Comparison of ENCODE assay signal across 8 cellular contexts in genomic region chr5:671459-672328, GRCh38. TPM values are rescaled to one million over a fixed set of nuclear protein-coding genes. Genes with fewer than 3 reads are reported as not detected.
DNase-seq lines count a peak whose midpoint lies in the region; ATAC-seq, FAIRE-seq and TF ChIP-seq lines count a peak whose summit lies in the region.

No MANE protein-coding gene starts in this region.

- H3K79me2 ChIP-seq in GM12878 (ENCODE audit: control insufficient read depth, insufficient read depth, low read length), result no peaks in the 10 kb centered on the region

- SMC1A ChIA-PET in GM12878 (lab: Charles Lee; ENCODE audit: uncharacterized antibody, unreplicated experiment), result no interaction called here

- in situ Hi-C loops in GM12878 (cut with MboI), result loop anchor here (5.0 kb wide), 1 partner anchor 231 kb away; no protein-coding TSS in a partner anchor

- 55% methylated on average over 25 of the region's 27 CpGs for WGBS in GM12878 (ENCODE audit: insufficient coverage, insufficient replicate concordance, low lambda C conversion rate, missing lambda C conversion rate)

- RAD21 ChIA-PET in GM12878 (lab: Charles Lee; ENCODE audit: unreplicated experiment), result interaction anchor here (1.3 kb wide), 1 partner anchor 232 kb away, joined by 5 read pairs; no protein-coding TSS in a partner anchor

- no peak overlapping the region for H3K4me2 ChIP-seq in GM12878 (ENCODE audit: control insufficient read depth, insufficient read depth)
- H3K4me2 ChIP-seq in skeletal muscle satellite cell (ENCODE audit: low read length), result peak overlapping the region; percentile 96

- H3K9ac ChIP-seq in GM12878 (ENCODE audit: control insufficient read depth, insufficient read depth, low read length) (no peak overlapping the region), skeletal muscle satellite cell (ENCODE audit: low read depth, low read length) (peak overlapping the region; percentile 21)

- intact Hi-C loops in GM12878 (cut with micrococcal nuclease; ENCODE audit: unreplicated experiment), result loop anchor here (2.0 kb wide), 1 partner anchor 231 kb away; no protein-coding TSS in a partner anchor

- POLR2A ChIA-PET in GM12878 (lab: Charles Lee), result no interaction called here

- H3K4me1 ChIP-seq in GM12878 (ENCODE audit: control insufficient read depth, insufficient read depth, low read length) (no peaks in the 10 kb centered on the region), skeletal muscle satellite cell (ENCODE audit: control insufficient read depth, insufficient read depth, low read length) (peaks cover 17% of the 10 kb centered on the region)

- no peak for TF ChIP-seq EP300 in GM12878 (IDR thresholded peaks at IDR 0.05; ENCODE audit: borderline replicate concordance in 1 of 2, control insufficient read depth in 1 of 2, low read depth in 2 of 2, low read length in 2 of 2)

- TF ChIP-seq RAD21 in GM12878 (IDR thresholded peaks at IDR 0.05; ENCODE audit: insufficient read depth, low read depth, low read length), result peak; percentile 90

- TF ChIP-seq CTCF in GM12878 (IDR thresholded peaks at IDR 0.05 in 2 of 3, conservative IDR thresholded peaks at IDR 0.05 in 1 of 3; ENCODE audit: control insufficient read depth in 2 of 3, extremely low read depth in 1 of 3, insufficient read depth in 1 of 3, low read depth in 3 of 3, low read length in 3 of 3), result peak; percentile 83 to 91 (median 86)

- no peak overlapping the region for H2AFZ ChIP-seq in GM12878 (ENCODE audit: control insufficient read depth, low read depth, low read length)

- no peaks in the 10 kb centered on the region for H3K9me3 ChIP-seq in GM12878 (replicated peaks; ENCODE audit: control insufficient read depth, insufficient read depth, low read length)
- H3K9me3 ChIP-seq in skeletal muscle satellite cell (replicated peaks; ENCODE audit: low read length), result no peaks in the 10 kb centered on the region

- no peak for FAIRE-seq in GM12878 (lab: Jason Lieb, UNC)

- no peak overlapping the region for H3K27ac ChIP-seq in GM12878 (ENCODE audit: control insufficient read depth, insufficient read depth)

- H3K4me3 ChIP-seq in GM12878, result no peak overlapping the region
- H3K4me3 ChIP-seq in skeletal muscle satellite cell (ENCODE audit: low read length), result peak overlapping the region; percentile 66

- CTCF ChIA-PET in GM12878 (lab: Yijun Ruan, JAX), result interaction anchor here (0.9 kb wide), 1 partner anchor 231 kb away, joined by 3 read pairs; no protein-coding TSS in a partner anchor

- DNase-seq in DMS114 treated with DMSO at 0.1 percent for 48 hours (lab: John Stamatoyannopoulos, UW; ENCODE audit: unreplicated experiment) (peak; percentile 45), H4 (ENCODE audit: low spot score) (peak; percentile 56), NCI-H1092 treated with DMSO at 0.1 percent for 48 hours (lab: John Stamatoyannopoulos, UW) (peak; percentile 69), T-helper 22 cell (ENCODE audit: low read depth) (peak; percentile 45), GM12878 (ENCODE audit: low read depth, low spot score) (no peak), hypothalamus (lab: John Stamatoyannopoulos, UW) (peak in 49 of 51 donors; percentile 16 to 89 (median 66))

- no TSS peak for BruUV-seq in GM12878 (replicated peaks; lab: Mats Ljungman, UMichigan)

- no peak for TF ChIP-seq POLR2A in GM12878 (IDR thresholded peaks at IDR 0.05; ENCODE audit: low read depth, low read length)

- H4K20me1 ChIP-seq in GM12878 (ENCODE audit: control insufficient read depth, insufficient read depth), result no peaks in the 10 kb centered on the region

- H3K36me3 ChIP-seq in GM12878 (ENCODE audit: control insufficient read depth in 2 of 2, insufficient read depth in 2 of 2, low read length in 1 of 2) (peaks cover 0 to 2% of the 10 kb centered on the region in 2 experiments; a peak in 1 of 4 replicates), skeletal muscle satellite cell (ENCODE audit: insufficient read depth, low read length) (peaks cover 6% of the 10 kb centered on the region)

- peak; percentile 90 for ATAC-seq in GM12878
- ATAC-seq in GM19328 (IDR thresholded peaks at IDR 0.05; ENCODE audit: unreplicated experiment), result no peak

- H3K27me3 ChIP-seq in GM12878 (replicated peaks in 1 of 2; ENCODE audit: control insufficient read depth in 2 of 2, insufficient read depth in 2 of 2, low read length in 1 of 2) (no peaks in the 10 kb centered on the region), skeletal muscle satellite cell (ENCODE audit: control insufficient read depth, insufficient read depth, low read length) (peaks cover 32% of the 10 kb centered on the region)

TF ChIP-seq in GM12878, 131 proteins besides CTCF, POLR2A, EP300 and RAD21 (continues in another document):
- TF ChIP-seq SREBF2 (IDR thresholded peaks at IDR 0.05; ENCODE audit: low read length), result no peak
- TF ChIP-seq RFX5 (IDR thresholded peaks at IDR 0.05; ENCODE audit: low read depth, low read length), result no peak
- TF ChIP-seq SMC3 (IDR thresholded peaks at IDR 0.05; ENCODE audit: borderline replicate concordance, low read length), result peak; percentile 63
- no peak for TF ChIP-seq BCL11A (IDR thresholded peaks at IDR 0.05; ENCODE audit: low read depth, low read length)
- no peak for TF ChIP-seq YBX1 (IDR thresholded peaks at IDR 0.05)
- 0 out of 2 replicates have a peak, but pooled peaks have one; percentile 38 for TF ChIP-seq ZNF207 (IDR thresholded peaks at IDR 0.05; ENCODE audit: borderline replicate concordance)
- TF ChIP-seq CREB1 (IDR thresholded peaks at IDR 0.05; ENCODE audit: low read depth), result no peak
- TF ChIP-seq STAT3 (IDR thresholded peaks at IDR 0.05; ENCODE audit: low read depth, low read length), result no peak
- TF ChIP-seq MEF2B (IDR thresholded peaks at IDR 0.05; ENCODE audit: partially characterized antibody, poor library complexity, severe bottlenecking), result no peak

RNA-seq across cellular contexts. Expression of gene TPPP, which starts 21.5 kb away (rescaled TPM):
- 0.85 and 0.90 TPM in 2 replicates for total RNA-seq in H4 (2014; rRNA removed; shearing (Covaris generic))
- total RNA-seq in GM12878 (2013; cell fraction: nucleolus; rRNA removed), result 0.38 and 0.39 TPM in 2 replicates
- total RNA-seq in GM12878 (2014; rRNA removed), result under 0.01 TPM in 1 of 2 replicates, not detected in the other
- 0.04 TPM in 1 of 2 replicates, not detected in the other for total RNA-seq in GM12878 (2014; rRNA removed; fragmentation: Illumina TruSeq; extraction: Trizol)
- total RNA-seq in GM12878 (2021), result 0.03 TPM in 1 of 2 replicates, not detected in the other
- 0.18 TPM for polyA plus RNA-seq in GM12878 (2011; ENCODE audit: low read depth)
- 0.01 and 0.07 TPM in 2 replicates for polyA plus RNA-seq in GM12878 (2011; rRNA removed)
- polyA plus RNA-seq in GM12878 (2011; cell fraction: cytosol; rRNA removed), result 0.12 and 0.13 TPM in 2 replicates
- polyA plus RNA-seq in GM12878 (2011; cell fraction: nucleus; rRNA removed), result 0.16 and 0.19 TPM in 2 replicates
- 0.29 and 0.32 TPM in 2 replicates for polyA plus RNA-seq in GM12878 (2012)
- 0.01 TPM in 1 of 2 replicates, not detected in the other for polyA plus RNA-seq in GM12878 (2014; fragmentation: Illumina TruSeq; extraction: Trizol)
- polyA plus RNA-seq in GM12878 (2014; fragmentation: Nextera tagmentation; extraction: Ambion mirVana), result not detected
- not detected in 2 replicates for polyA plus RNA-seq in GM12878 (2014; rRNA removed)
- under 1 TPM; 0.03 to 0.24 TPM for polyA plus RNA-seq in GM12878 (2016; fragmentation: Nextera tagmentation; extraction: Ambion mirVana)
- polyA minus RNA-seq in GM12878 (2011; rRNA and poly(A)+ RNA removed), result 0.05 and 0.15 TPM in 2 replicates
- not detected in 2 replicates for polyA minus RNA-seq in GM12878 (2011; cell fraction: cytosol; rRNA and poly(A)+ RNA removed)
- polyA minus RNA-seq in GM12878 (2011; cell fraction: nucleus; rRNA and poly(A)+ RNA removed), result under 0.01 and 0.10 TPM in 2 replicates
- total RNA-seq in skeletal muscle satellite cell (2012; rRNA removed), result under 0.01 and 0.25 TPM in 2 replicates

RNA-seq across cellular contexts. Expression of gene CEP72, which starts 59.6 kb away (rescaled TPM):
- total RNA-seq in H4 (2014; rRNA removed; shearing (Covaris generic)), result 4.8 TPM in 2 replicates
- 55.7 and 58.5 TPM in 2 replicates for total RNA-seq in GM12878 (2013; cell fraction: nucleolus; rRNA removed)
- 7.2 and 7.7 TPM in 2 replicates for total RNA-seq in GM12878 (2014; rRNA removed)
- 5.5 and 5.9 TPM in 2 replicates for total RNA-seq in GM12878 (2014; rRNA removed; fragmentation: Illumina TruSeq; extraction: Trizol)
- 13.5 and 13.7 TPM in 2 replicates for total RNA-seq in GM12878 (2021)
- polyA plus RNA-seq in GM12878 (2011; ENCODE audit: low read depth), result 1.7 TPM
- 6.8 and 9.7 TPM in 2 replicates for polyA plus RNA-seq in GM12878 (2011; rRNA removed)
- polyA plus RNA-seq in GM12878 (2011; cell fraction: cytosol; rRNA removed), result 8.9 and 10.4 TPM in 2 replicates
- polyA plus RNA-seq in GM12878 (2011; cell fraction: nucleus; rRNA removed), result 25.7 and 31.2 TPM in 2 replicates
- polyA plus RNA-seq in GM12878 (2012), result 4.5 and 5.8 TPM in 2 replicates
- 1.8 and 4.0 TPM in 2 replicates for polyA plus RNA-seq in GM12878 (2014; fragmentation: Illumina TruSeq; extraction: Trizol)
- polyA plus RNA-seq in GM12878 (2014; fragmentation: Nextera tagmentation; extraction: Ambion mirVana), result under 1 TPM; 0.35 to 0.99 TPM
- 8.3 and 9.3 TPM in 2 replicates for polyA plus RNA-seq in GM12878 (2014; rRNA removed)
- 1 to 10 TPM; 8.9 to 9.9 TPM for polyA plus RNA-seq in GM12878 (2016; fragmentation: Nextera tagmentation; extraction: Ambion mirVana)
- polyA minus RNA-seq in GM12878 (2011; rRNA and poly(A)+ RNA removed), result 13.0 and 23.2 TPM in 2 replicates
- 6.0 and 7.4 TPM in 2 replicates for polyA minus RNA-seq in GM12878 (2011; cell fraction: cytosol; rRNA and poly(A)+ RNA removed)
- 15.7 and 27.2 TPM in 2 replicates for polyA minus RNA-seq in GM12878 (2011; cell fraction: nucleus; rRNA and poly(A)+ RNA removed)
- 5.7 and 6.6 TPM in 2 replicates for total RNA-seq in skeletal muscle satellite cell (2012; rRNA removed)
